Comparison of ENCODE assay signal across 8 cellular contexts in genomic region chr6:28981391-28981832, GRCh38. TPM values are rescaled to one million over a fixed set of nuclear protein-coding genes. Genes with fewer than 3 reads are reported as not detected.
A peak's percentile ranks its signal among the peaks of the same experiment; 100 is the strongest.
DNase-seq lines count a peak whose midpoint lies in the region; TF ChIP-seq lines count a peak whose summit lies in the region.

No MANE protein-coding gene starts in this region.

- H3K27me3 ChIP-seq in HUES6 (ENCODE audit: control insufficient read depth, insufficient read depth, low read length) (peaks cover 14% of the 10 kb centered on the region; the same call in 1 of the 2 replicates), neutrophil (peaks cover 18% of the 10 kb centered on the region), suprapubic skin (peaks cover 4% of the 10 kb centered on the region)

- no peak for TF ChIP-seq EP300 in suprapubic skin (IDR thresholded peaks at IDR 0.05)

- H3K4me1 ChIP-seq in HUES6 (ENCODE audit: control insufficient read depth, insufficient read depth, low read length) (peaks cover 28% of the 10 kb centered on the region), neutrophil (ENCODE audit: control insufficient read depth in 1 of 2, insufficient read depth in 1 of 2, low read depth in 1 of 2, low read length in 1 of 2) (peaks cover 40 to 41% of the 10 kb centered on the region in 2 experiments), suprapubic skin (peaks cover 27% of the 10 kb centered on the region)

- DNase-seq in NCI-H1436 (lab: John Stamatoyannopoulos, UW): peak; percentile 77
- DNase-seq in NCI-H1436 treated with DMSO at 0.1 percent for 48 hours (lab: John Stamatoyannopoulos, UW): no peak
- peak; percentile 63 for DNase-seq in RPMI7951 (ENCODE audit: low read depth)
- peak; percentile 51 to 58 for DNase-seq in activated T-helper 1 cell treated with anti-CD3 and anti-CD28 coated beads, Interleukin-2, amount 50 U/mL, for 16 hours (ENCODE audit: low read depth in 1 of 2, low spot score in 1 of 2)
- peak; percentile 45 for DNase-seq in fibroblast of the conjunctiva (ENCODE audit: low read depth)
- DNase-seq in suprapubic skin (ENCODE audit: low spot score in 2 of 2): peak in 1 of 2 donors; percentile 76

- under 1% methylated on average over 14 of the region's 14 CpGs for WGBS in suprapubic skin

- H3K4me3 ChIP-seq in HUES6 (ENCODE audit: low read depth, low read length) (peak overlapping the region; percentile 76), neutrophil (ENCODE audit: low read depth in 1 of 2, low read length in 1 of 2) (peak overlapping the region; percentile 41 to 49), suprapubic skin (peak overlapping the region; percentile 65)

- TF ChIP-seq CTCF in neutrophil (IDR thresholded peaks at IDR 0.05) (no peak), suprapubic skin (IDR thresholded peaks at IDR 0.05) (no peak)

- H3K9ac ChIP-seq in HUES6 (ENCODE audit: low read length): peak overlapping the region; percentile 69

- H3K36me3 ChIP-seq in HUES6 (ENCODE audit: control insufficient read depth, insufficient read depth, low read length): no peaks in the 10 kb centered on the region
- H3K36me3 ChIP-seq in neutrophil: no peaks in the 10 kb centered on the region
- H3K36me3 ChIP-seq in suprapubic skin: no peaks in the 10 kb centered on the region

- no peak for TF ChIP-seq POLR2A in suprapubic skin (IDR thresholded peaks at IDR 0.05)

- H3K27ac ChIP-seq in HUES6 (ENCODE audit: low read depth, low read length): no peak overlapping the region
- H3K27ac ChIP-seq in neutrophil: peak overlapping the region; percentile 72
- H3K27ac ChIP-seq in suprapubic skin: peak overlapping the region; percentile 48

- H3K9me3 ChIP-seq in HUES6 (ENCODE audit: control insufficient read depth, insufficient read depth, low read depth, low read length): no peaks in the 10 kb centered on the region
- no peaks in the 10 kb centered on the region for H3K9me3 ChIP-seq in neutrophil
- no peaks in the 10 kb centered on the region for H3K9me3 ChIP-seq in suprapubic skin

RNA-seq across cellular contexts. Expression of gene ZNF311, which starts 23.7 kb away (rescaled TPM):
- total RNA-seq in RPMI7951 (2014; rRNA removed; shearing (Covaris generic)): 1.1 and 2.4 TPM in 2 replicates
- total RNA-seq in suprapubic skin: 1 to 10 TPM in 1 of 4 donors, under 1 TPM in 3; 0.15 to 1.9 (median 0.57) TPM

RNA-seq across cellular contexts. Expression of gene TRIM27, which starts 57.6 kb away (rescaled TPM):
- total RNA-seq in RPMI7951 (2014; rRNA removed; shearing (Covaris generic)): 47.3 and 62.2 TPM in 2 replicates
- 10 to 100 TPM; 30.0 to 48.0 (median 40.2) TPM for total RNA-seq in suprapubic skin
